Comparison of ENCODE assay signal across 14 cellular contexts in genomic region chr3:190265795-190266194, GRCh38. TPM values are rescaled to one million over a fixed set of nuclear protein-coding genes. Genes with fewer than 3 reads are reported as not detected.
DNase-seq lines count a peak whose midpoint lies in the region; TF ChIP-seq lines count a peak whose summit lies in the region.
"Had no signal": no experiment of that assay in that cellular context is flagged by ENCODE, and none has a peak within 500 bp of the region (broad histone marks: within the 10 kb centered on the region; RNA-seq: fewer than 3 reads in every experiment).

No MANE protein-coding gene starts in this region.

- H3K27me3 ChIP-seq in osteoblast (ENCODE audit: insufficient read depth, low read length): no peaks in the 10 kb centered on the region
- no peaks in the 10 kb centered on the region for H3K27me3 ChIP-seq in uterus
- H3K27me3 ChIP-seq: cardiac muscle cell, gastroesophageal sphincter, right atrium auricular region had no signal

- no peaks in the 10 kb centered on the region for H3K79me2 ChIP-seq in osteoblast (ENCODE audit: insufficient read depth, low read length)

- no peaks in the 10 kb centered on the region for H3K9me3 ChIP-seq in osteoblast (ENCODE audit: low read depth, low read length)
- H3K9me3 ChIP-seq in uterus: no peaks in the 10 kb centered on the region
- H3K9me3 ChIP-seq: gastroesophageal sphincter, right atrium auricular region had no signal

- H4K20me1 ChIP-seq in osteoblast (ENCODE audit: insufficient read depth, low read length): no peaks in the 10 kb centered on the region

- peak overlapping the region; percentile 39 for H2AFZ ChIP-seq in osteoblast (ENCODE audit: low read length)

- intact Hi-C loops in uterus (cut with DNase I; ENCODE audit: low total_unique reads): no loop called here

- no peak for TF ChIP-seq POLR2A in uterus (IDR thresholded peaks at IDR 0.05)

- H3K4me3 ChIP-seq in osteoblast (ENCODE audit: insufficient read depth, low read length) (no peak overlapping the region), uterus (no peak overlapping the region)
- H3K4me3 ChIP-seq: cardiac muscle cell, gastroesophageal sphincter, lung, right atrium auricular region had no signal

- H3K4me1 ChIP-seq in osteoblast (ENCODE audit: insufficient read depth, low read length) (peaks cover 7% of the 10 kb centered on the region), uterus (no peaks in the 10 kb centered on the region)
- H3K4me1 ChIP-seq: gastroesophageal sphincter had no signal

- H3K4me2 ChIP-seq in osteoblast (ENCODE audit: insufficient read depth, low read length): peak overlapping the region; percentile 28

- H3K36me3 ChIP-seq in osteoblast (ENCODE audit: insufficient read depth, low read length) (no peaks in the 10 kb centered on the region), uterus (no peaks in the 10 kb centered on the region)
- H3K36me3 ChIP-seq: cardiac muscle cell, gastroesophageal sphincter, right atrium auricular region had no signal

- H3K27ac ChIP-seq in epithelial cell of prostate (peak overlapping the region; percentile 86), osteoblast (ENCODE audit: low read depth, low read length) (no peak overlapping the region), uterus (no peak overlapping the region)
- H3K27ac ChIP-seq: cardiac muscle cell, gastroesophageal sphincter, right atrium auricular region had no signal

- TF ChIP-seq CTCF in osteoblast (IDR thresholded peaks at IDR 0.05; ENCODE audit: extremely low read depth, low read depth, low read length) (no peak), uterus (IDR thresholded peaks at IDR 0.05) (no peak)

- DNase-seq in DMS53 treated with DMSO at 0.1 percent for 48 hours (lab: John Stamatoyannopoulos, UW; ENCODE audit: unreplicated experiment) (peak; percentile 2), NCI-H510A (lab: John Stamatoyannopoulos, UW) (peak; percentile 13), epithelial cell of prostate (ENCODE audit: low read depth, low spot score) (peak; percentile 99), osteoblast (ENCODE audit: insufficient read length, low spot score, missing footprints) (peak; percentile 66), uterus (no peak), DMS153 treated with DMSO at 0.1 percent for 48 hours (lab: John Stamatoyannopoulos, UW; ENCODE audit: unreplicated experiment) (no peak), NCI-H526 (lab: John Stamatoyannopoulos, UW) (no peak)
- DNase-seq in stimulated activated CD4-positive, alpha-beta T cell treated with anti-CD3 and anti-CD28 coated beads, Interleukin-15, amount 100 ng/mL, for 24 hours: no peak
- DNase-seq: MM.1S, NCI-H774 had no signal

RNA-seq across cellular contexts. Expression of gene CLDN1, which starts 56.5 kb away (rescaled TPM):
- total RNA-seq in osteoblast: 0.29 and 1.1 TPM in 2 replicates
- total RNA-seq in uterus: 100 to 1,000 TPM in 1 of 4 donors, 10 to 100 TPM in 3; 15.1 to 200 (median 38.6) TPM

Comparison
In these comparisons a context has a peak if more than half of its experiments do, and no peak if none do; other contexts are left out.
1. DNase-seq: peak in DMS53 treated with DMSO at 0.1 percent for 48 hours (single experiment), NCI-H510A (single experiment), epithelial cell of prostate (single experiment) and osteoblast (single experiment); none in uterus (0 of 2), DMS153 treated with DMSO at 0.1 percent for 48 hours (single experiment), NCI-H526 (0 of 2) and stimulated activated CD4-positive, alpha-beta T cell treated with anti-CD3 and anti-CD28 coated beads, Interleukin-15, amount 100 ng/mL, for 24 hours (single experiment).